In genomic region chr17:15588012-15588411, GRCh38 we compare ENCODE assay signal across 1 cellular context. TPM values are rescaled to one million over a fixed set of nuclear protein-coding genes. Genes with fewer than 3 reads are reported as not detected.
"Had no signal": no experiment of that assay in that cellular context is flagged by ENCODE, and none has a peak within 500 bp of the region (broad histone marks: within the 10 kb centered on the region; RNA-seq: fewer than 3 reads in every experiment).

No MANE protein-coding gene starts in this region.

RNA-seq across cellular contexts. Expression of gene FBXW10B, which starts 31.5 kb away (rescaled TPM):
- polyA plus RNA-seq: naive thymus-derived CD8-positive, alpha-beta T cell had no signal
